Comparison of ENCODE assay signal across 8 cellular contexts in genomic region chr12:92145481-92145730, GRCh38. TPM values are rescaled to one million over a fixed set of nuclear protein-coding genes. Genes with fewer than 3 reads are reported as not detected.
DNase-seq lines count a peak whose midpoint lies in the region; ATAC-seq and TF ChIP-seq lines count a peak whose summit lies in the region.

No MANE protein-coding gene starts in this region.

- H3K27me3 ChIP-seq in adrenal gland, result no peaks in the 10 kb centered on the region
- H3K27me3 ChIP-seq in kidney epithelial cell (ENCODE audit: control insufficient read depth, insufficient read depth, low read length), result no peaks in the 10 kb centered on the region
- H3K27me3 ChIP-seq in stomach smooth muscle (ENCODE audit: control insufficient read depth in 1 of 2, insufficient read depth in 2 of 2, low read length in 2 of 2), result no peaks in the 10 kb centered on the region

- TF ChIP-seq POLR2A in adrenal gland (IDR thresholded peaks at IDR 0.05), result no peak

- H3K4me1 ChIP-seq in adrenal gland (replicated peaks in 1 of 2) (peaks cover 0 to 19% of the 10 kb centered on the region in 2 donors), stomach smooth muscle (ENCODE audit: control insufficient read depth, insufficient read depth, low read length) (no peaks in the 10 kb centered on the region)

- no peak for TF ChIP-seq CTCF in adrenal gland (IDR thresholded peaks at IDR 0.05)
- no peak for TF ChIP-seq CTCF in kidney epithelial cell (IDR thresholded peaks at IDR 0.05; ENCODE audit: insufficient read depth, low read length, poor library complexity, severe bottlenecking)

- H3K9ac ChIP-seq in stomach smooth muscle (ENCODE audit: low read length in 2 of 2), result peak overlapping the region; percentile 86 to 97

- intact Hi-C loops in adrenal gland (cut with DNase I), result loop anchor here in 1 of 2 donors (5.0 to 10.0 kb wide), 4 partner anchors 331 to 761 kb away; no protein-coding TSS in a partner anchor

- H3K36me3 ChIP-seq in adrenal gland (replicated peaks in 1 of 2) (peaks cover 0 to 21% of the 10 kb centered on the region in 2 donors), kidney epithelial cell (ENCODE audit: control insufficient read depth, insufficient read depth, low read length) (no peaks in the 10 kb centered on the region), stomach smooth muscle (ENCODE audit: control insufficient read depth in 2 of 2, insufficient read depth in 2 of 2, low read length in 2 of 2) (peaks cover 4% of the 10 kb centered on the region in 2 donors)

- peak; percentile 2 for ATAC-seq in GM18517 (IDR thresholded peaks at IDR 0.05; ENCODE audit: unreplicated experiment)
- peak; percentile 2 for ATAC-seq in HG03095 (IDR thresholded peaks at IDR 0.05; ENCODE audit: unreplicated experiment)

- H3K4me3 ChIP-seq in adrenal gland (peak overlapping the region; percentile 70 to 100 (median 88)), kidney epithelial cell (ENCODE audit: low read depth, low read length) (peak overlapping the region; percentile 99), stomach smooth muscle (ENCODE audit: low read length in 2 of 2) (peak overlapping the region; percentile 94 to 99)

- H3K9me3 ChIP-seq in adrenal gland (replicated peaks in 1 of 3), result no peaks in the 10 kb centered on the region
- no peaks in the 10 kb centered on the region for H3K9me3 ChIP-seq in stomach smooth muscle (ENCODE audit: control insufficient read depth in 2 of 2, low read length in 2 of 2)

- peak in 1 of 7 donors; percentile 36 for DNase-seq in adrenal gland
- no peak for DNase-seq in kidney epithelial cell (ENCODE audit: low read depth)
- no peak for DNase-seq in DMS79 treated with DMSO at 0.1 percent for 48 hours (lab: John Stamatoyannopoulos, UW)
- DNase-seq in activated CD8-positive, alpha-beta memory T cell treated with anti-CD3 and anti-CD28 coated beads, Interleukin-2, amount 50 U/mL, for 48 hours, result no peak
- no peak for DNase-seq in GM19238 (ENCODE audit: insufficient read length, low spot score)

- H3K27ac ChIP-seq in adrenal gland, result peak overlapping the region; percentile 90 to 99 (median 94)
- peak overlapping the region; percentile 93 for H3K27ac ChIP-seq in stomach smooth muscle (ENCODE audit: low read length)

- WGBS in adrenal gland, 4 donors, result 0 to 2% (median 0%) methylated on average over 9 to 28 of the region's 28 CpGs

RNA-seq across cellular contexts. Expression of gene BTG1, which starts 0.2 kb away (rescaled TPM):
- total RNA-seq in adrenal gland (100 to 1,000 TPM in 3 of 8 donors, 10 to 100 TPM in 5; 26.3 to 388 (median 74.9) TPM), kidney epithelial cell (51.3 and 52.4 TPM in 2 replicates)
- polyA plus RNA-seq in adrenal gland, result 10 to 100 TPM; 34.8 to 73.5 (median 55.2) TPM
